In the genomic region with DNA sequence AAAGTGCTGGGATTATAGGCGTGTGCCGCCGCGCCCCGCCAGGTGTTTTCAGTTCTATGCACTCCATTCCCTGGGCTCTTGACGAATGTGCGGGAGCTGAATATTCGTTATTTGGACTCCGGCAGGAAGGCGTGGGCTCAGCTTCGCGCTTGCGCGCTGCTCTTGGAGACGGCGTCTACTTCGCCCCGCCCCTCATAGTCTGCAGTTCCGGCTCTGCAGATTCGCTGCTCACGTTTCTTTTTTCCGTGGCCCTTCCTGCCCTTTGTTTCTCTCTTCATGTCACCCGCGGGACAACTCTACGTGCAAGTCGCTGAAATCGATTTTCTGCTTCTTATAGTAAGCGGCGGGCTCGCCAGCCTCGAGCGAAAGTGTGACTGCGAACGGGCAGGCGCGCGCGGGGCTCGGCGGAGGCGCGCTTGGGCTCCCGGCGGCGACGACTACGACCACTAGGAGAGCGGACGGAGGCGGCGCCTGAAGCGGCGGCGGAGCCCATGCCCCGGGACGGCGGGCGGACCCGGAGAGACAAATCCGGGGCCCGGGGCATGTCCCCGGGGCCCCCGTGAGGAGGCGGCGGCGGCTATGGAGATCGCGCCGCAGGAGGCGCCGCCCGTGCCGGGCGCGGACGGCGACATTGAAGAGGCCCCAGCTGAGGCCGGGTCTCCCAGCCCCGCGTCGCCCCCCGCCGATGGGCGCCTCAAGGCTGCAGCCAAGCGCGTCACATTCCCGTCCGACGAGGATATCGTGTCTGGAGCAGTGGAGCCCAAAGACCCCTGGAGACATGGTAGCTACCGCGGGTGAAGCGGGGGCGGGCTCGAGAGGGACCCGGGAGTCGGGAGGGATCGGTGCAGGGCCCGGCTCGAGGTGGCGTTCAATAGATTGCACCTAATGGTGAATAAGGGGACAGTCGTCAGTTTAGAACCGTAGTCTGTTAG, we compare ENCODE assay signal across 8 cellular contexts. TPM values are rescaled to one million over a fixed set of nuclear protein-coding genes. Genes with fewer than 3 reads are reported as not detected.
DNase-seq lines count a peak whose midpoint lies in the region; ATAC-seq, FAIRE-seq and TF ChIP-seq lines count a peak whose summit lies in the region.

A gene with protein sequence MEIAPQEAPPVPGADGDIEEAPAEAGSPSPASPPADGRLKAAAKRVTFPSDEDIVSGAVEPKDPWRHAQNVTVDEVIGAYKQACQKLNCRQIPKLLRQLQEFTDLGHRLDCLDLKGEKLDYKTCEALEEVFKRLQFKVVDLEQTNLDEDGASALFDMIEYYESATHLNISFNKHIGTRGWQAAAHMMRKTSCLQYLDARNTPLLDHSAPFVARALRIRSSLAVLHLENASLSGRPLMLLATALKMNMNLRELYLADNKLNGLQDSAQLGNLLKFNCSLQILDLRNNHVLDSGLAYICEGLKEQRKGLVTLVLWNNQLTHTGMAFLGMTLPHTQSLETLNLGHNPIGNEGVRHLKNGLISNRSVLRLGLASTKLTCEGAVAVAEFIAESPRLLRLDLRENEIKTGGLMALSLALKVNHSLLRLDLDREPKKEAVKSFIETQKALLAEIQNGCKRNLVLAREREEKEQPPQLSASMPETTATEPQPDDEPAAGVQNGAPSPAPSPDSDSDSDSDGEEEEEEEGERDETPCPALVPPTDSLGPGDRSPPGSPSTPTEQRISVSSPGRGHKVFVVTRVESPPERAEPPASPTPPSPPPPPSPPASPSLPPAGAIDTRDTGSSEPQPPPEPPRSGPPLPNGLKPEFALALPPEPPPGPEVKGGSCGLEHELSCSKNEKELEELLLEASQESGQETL (plus strand): TSS at position 433 of the 932 bp plus-strand sequence. CDS start 147 bp downstream, at position 580.

- peak within 1 kb of the TSS; percentile 99 for H3K9ac ChIP-seq in smooth muscle cell (ENCODE audit: low read depth)

- H2AFZ ChIP-seq in smooth muscle cell (ENCODE audit: low read depth), result peak within 1 kb of the TSS; percentile 98

- peaks cover 43% of the 10 kb centered on the region for H4K20me1 ChIP-seq in smooth muscle cell (ENCODE audit: low read depth)

- intact Hi-C loops in A673 (cut with micrococcal nuclease; ENCODE audit: unreplicated experiment), result loop anchor here (5.0 kb wide), 1 partner anchor 91 kb away; a partner anchor contains a TSS

- WGBS in smooth muscle cell (ENCODE audit: low lambda C conversion rate), result 1% methylated on average over 97 of the region's 103 CpGs

- DNase-seq in A673 (ENCODE audit: low spot score) (peak; percentile 99), NCI-H345 (lab: John Stamatoyannopoulos, UW) (peak; percentile 96), WTC11 (ENCODE audit: low spot score) (peak; percentile 93), bronchial epithelial cell (ENCODE audit: low read depth) (peak; percentile 94), immature natural killer cell (peak; percentile 90 to 95 (median 94)), smooth muscle cell (lab: John Stamatoyannopoulos, UW; ENCODE audit: unreplicated experiment) (peak; percentile 70)

- H3K27ac ChIP-seq in A673 (ENCODE audit: low read depth, low read length, poor library complexity, severe bottlenecking), result peak within 1 kb of the TSS; percentile 99
- H3K27ac ChIP-seq in smooth muscle cell (ENCODE audit: low read depth), result peak within 1 kb of the TSS; percentile 99

- peak within 1 kb of the TSS; percentile 93 for H3K4me2 ChIP-seq in smooth muscle cell

- H3K4me1 Mint-ChIP-seq in WTC11 (peaks cover 57% of the 10 kb centered on the region), immature natural killer cell (peaks cover 78 to 82% of the 10 kb centered on the region in 2 donors)

- no peaks in the 10 kb centered on the region for H3K27me3 Mint-ChIP-seq in WTC11 (ENCODE audit: low read depth)
- H3K27me3 Mint-ChIP-seq in immature natural killer cell (ENCODE audit: low read depth in 3 of 3), result peaks cover 8 to 18% (median 15%) of the 10 kb centered on the region in 3 donors

- TF ChIP-seq CTCF in A673 (conservative IDR thresholded peaks at IDR 0.05; ENCODE audit: low read depth, low read length) (0 out of 2 replicates have a peak, but pooled peaks have one; percentile 9), WTC11 (IDR thresholded peaks at IDR 0.05) (no peak), bronchial epithelial cell (IDR thresholded peaks at IDR 0.05; ENCODE audit: insufficient read depth, low read length, severe bottlenecking) (peak; percentile 31), smooth muscle cell (IDR thresholded peaks at IDR 0.05; ENCODE audit: borderline replicate concordance, insufficient read depth, poor library complexity, severe bottlenecking) (peak; percentile 8)

- no peaks in the 10 kb centered on the region for H3K27me3 ChIP-seq in A673 (replicated peaks; ENCODE audit: insufficient read depth, low read depth, low read length, poor library complexity)
- no peaks in the 10 kb centered on the region for H3K27me3 ChIP-seq in bronchial epithelial cell (ENCODE audit: control insufficient read depth, insufficient read depth, low read length)
- H3K27me3 ChIP-seq in smooth muscle cell (ENCODE audit: low read depth), result no peaks in the 10 kb centered on the region

- POLR2A ChIA-PET in A673 (lab: Charles Lee; ENCODE audit: low non-redundant PET), result no interaction called here
- POLR2A ChIA-PET in WTC11 (lab: Charles Lee), result interaction anchor here (0.5 to 2.8 kb wide), 14 partner anchors 11 to 336 kb away, joined by 3 to 36 read pairs (median 5); a partner anchor contains a TSS

- FAIRE-seq in bronchial epithelial cell (lab: Jason Lieb, UNC), result peak; percentile 68

- H3K9me3 Mint-ChIP-seq in WTC11 (no peaks in the 10 kb centered on the region), immature natural killer cell (no peaks in the 10 kb centered on the region)

- H3K9me3 ChIP-seq in A673 (ENCODE audit: low read depth, low read length, poor library complexity, severe bottlenecking) (no peaks in the 10 kb centered on the region), smooth muscle cell (replicated peaks; ENCODE audit: low read depth) (no peaks in the 10 kb centered on the region)

- CTCF ChIA-PET in A673 (lab: Charles Lee), result interaction anchor here (0.8 kb wide), 1 partner anchor 86 kb away, joined by 3 read pairs; a partner anchor contains a TSS
- CTCF ChIA-PET in WTC11 (lab: Charles Lee), result interaction anchor here (0.7 to 4.1 kb wide), 15 partner anchors 10 to 551 kb away, joined by 3 to 28 read pairs (median 6); a partner anchor contains a TSS

- peaks cover 20% of the 10 kb centered on the region for H3K4me1 ChIP-seq in A673 (ENCODE audit: insufficient read depth, low read length, poor library complexity, severe bottlenecking)
- H3K4me1 ChIP-seq in smooth muscle cell (ENCODE audit: low read depth), result peaks cover 17% of the 10 kb centered on the region

- ATAC-seq in GM18868 (IDR thresholded peaks at IDR 0.05; ENCODE audit: unreplicated experiment) (peak; percentile 73), HG03159 (IDR thresholded peaks at IDR 0.05; ENCODE audit: unreplicated experiment) (peak; percentile 56), WTC11 (peak; percentile 52)

- H3K27ac Mint-ChIP-seq in WTC11 (peak within 1 kb of the TSS; percentile 100), immature natural killer cell (peak within 1 kb of the TSS; percentile 90 to 99 (median 97))

- H3K36me3 ChIP-seq in A673 (ENCODE audit: insufficient read depth, low read length, poor library complexity, severe bottlenecking), result peaks cover 8% of the 10 kb centered on the region
- H3K36me3 ChIP-seq in bronchial epithelial cell (ENCODE audit: control insufficient read depth, insufficient read depth, low read length), result peaks cover 10% of the 10 kb centered on the region
- no peaks in the 10 kb centered on the region for H3K36me3 ChIP-seq in smooth muscle cell (ENCODE audit: low read depth)

- peaks cover 9% of the 10 kb centered on the region; the same call in 1 of the 2 replicates for H3K36me3 Mint-ChIP-seq in WTC11
- H3K36me3 Mint-ChIP-seq in immature natural killer cell, result peaks cover 4 to 5% (median 5%) of the 10 kb centered on the region in 3 donors

- H3K79me2 ChIP-seq in smooth muscle cell (ENCODE audit: low read depth), result peaks cover 51% of the 10 kb centered on the region

- H3F3A ChIP-seq in smooth muscle cell (ENCODE audit: low read depth), result peaks cover 8% of the 10 kb centered on the region

- peak within 1 kb of the TSS; percentile 84 for H3K4me3 Mint-ChIP-seq in WTC11
- H3K4me3 Mint-ChIP-seq in immature natural killer cell, result peak within 1 kb of the TSS; percentile 91 to 98 (median 95)

- BruUV-seq in A673 (replicated peaks; lab: Mats Ljungman, UMichigan), result no TSS peak

- H3K4me3 ChIP-seq in A673 (ENCODE audit: low read depth, low read length, poor library complexity, severe bottlenecking) (peak within 1 kb of the TSS; percentile 99), bronchial epithelial cell (ENCODE audit: low read depth, low read length) (peak within 1 kb of the TSS; percentile 92), smooth muscle cell (peak within 1 kb of the TSS; percentile 96)

TF ChIP-seq in WTC11, 78 proteins besides CTCF, POLR2A, EP300 and RAD21 (continues in another document):
- TF ChIP-seq TP53 (CRISPR knock-in tag; IDR thresholded peaks at IDR 0.05), result no peak; the same call in 1 of the 2 replicates
- TF ChIP-seq SP1 (CRISPR knock-in tag; conservative IDR thresholded peaks at IDR 0.05), result peak; percentile 100
- no peak for TF ChIP-seq GTF2I (CRISPR knock-in tag; conservative IDR thresholded peaks at IDR 0.05)

RNA-seq across cellular contexts. Expression of the gene that starts here (rescaled TPM):
- total RNA-seq in A673 (2021) (33.6 and 34.0 TPM in 2 replicates), WTC11 (2021) (34.5 to 35.9 TPM (median 35.4 TPM) in 3 replicates), bronchial epithelial cell (19.2 and 19.5 TPM in 2 replicates), smooth muscle cell (11.7 and 19.2 TPM in 2 replicates)
- polyA plus RNA-seq in immature natural killer cell (1 to 10 TPM in 1 of 3 donors, under 1 TPM in 1, not detected in 1; 0.37 to 1.1 TPM), smooth muscle cell (8.2 and 8.7 TPM in 2 replicates)

Comparison
In these comparisons a context has a peak if more than half of its experiments do, and no peak if none do; other contexts are left out.
1. Peak in every context shown above with its lines: DNase-seq, ATAC-seq, H3K4me3 ChIP-seq and H3K27ac ChIP-seq.